In genomic region chr6:152598858-152599537, GRCh38 we compare ENCODE assay signal across 19 cellular contexts. TPM values are rescaled to one million over a fixed set of nuclear protein-coding genes. Genes with fewer than 3 reads are reported as not detected.
A peak's percentile ranks its signal among the peaks of the same experiment; 100 is the strongest.
DNase-seq lines count a peak whose midpoint lies in the region; ATAC-seq and TF ChIP-seq lines count a peak whose summit lies in the region.
"Had no signal": no experiment of that assay in that cellular context is flagged by ENCODE, and none has a peak within 500 bp of the region (broad histone marks: within the 10 kb centered on the region; RNA-seq: fewer than 3 reads in every experiment).

No MANE protein-coding gene starts in this region.

- no peak overlapping the region for H3K27ac Mint-ChIP-seq in CD8-positive, alpha-beta T cell
- H3K27ac Mint-ChIP-seq in glutamatergic neuron (ENCODE audit: unreplicated experiment), result no peak overlapping the region
- H3K27ac Mint-ChIP-seq: activated B cell treated with CpG ODN at 0.5 μM for 24 hours; activated naive CD8-positive, alpha-beta T cell; naive B cell had no signal

- H3K9me3 Mint-ChIP-seq in CD8-positive, alpha-beta T cell, result no peaks in the 10 kb centered on the region
- peaks cover 1% of the 10 kb centered on the region for H3K9me3 Mint-ChIP-seq in glutamatergic neuron (ENCODE audit: unreplicated experiment)
- H3K9me3 Mint-ChIP-seq: activated B cell treated with CpG ODN at 0.5 μM for 24 hours had no signal

- intact Hi-C loops in left cardiac atrium (cut with DNase I), result no loop called here
- intact Hi-C loops in CD8-positive, alpha-beta T cell (cut with DNase I, micrococcal nuclease), result no loop called here

- H3K4me3 ChIP-seq in CD8-positive, alpha-beta T cell (ENCODE audit: low read depth, low read length), result no peak overlapping the region
- H3K4me3 ChIP-seq: PC-9, psoas muscle had no signal

- H3K27ac ChIP-seq in CD8-positive, alpha-beta T cell (ENCODE audit: low read depth, low read length), result no peak overlapping the region
- H3K27ac ChIP-seq: PC-9, psoas muscle had no signal

- no peaks in the 10 kb centered on the region for H3K36me3 Mint-ChIP-seq in CD8-positive, alpha-beta T cell
- no peaks in the 10 kb centered on the region for H3K36me3 Mint-ChIP-seq in glutamatergic neuron (ENCODE audit: unreplicated experiment)
- H3K36me3 Mint-ChIP-seq: activated naive CD8-positive, alpha-beta T cell; naive B cell had no signal

- H3K9me3 ChIP-seq in CD8-positive, alpha-beta T cell (ENCODE audit: low read length), result no peaks in the 10 kb centered on the region
- H3K9me3 ChIP-seq: psoas muscle had no signal

- H3K27me3 ChIP-seq in CD8-positive, alpha-beta T cell (ENCODE audit: insufficient read depth, low read length), result no peaks in the 10 kb centered on the region

- POLR2A ChIA-PET in CD8-positive, alpha-beta T cell (lab: Charles Lee), result no interaction called here

- no peak for TF ChIP-seq CTCF in CD8-positive, alpha-beta T cell (IDR thresholded peaks at IDR 0.05)
- TF ChIP-seq CTCF in glutamatergic neuron (IDR thresholded peaks at IDR 0.05; ENCODE audit: partially characterized antibody, unreplicated experiment), result no peak

- peak; percentile 63 to 74 for ATAC-seq in left cardiac atrium
- no peak for ATAC-seq in CD8-positive, alpha-beta T cell
- no peak for ATAC-seq in HG03457 (IDR thresholded peaks at IDR 0.05; ENCODE audit: unreplicated experiment)

- no peaks in the 10 kb centered on the region for H3K4me1 ChIP-seq in CD8-positive, alpha-beta T cell (ENCODE audit: insufficient read depth, low read length)
- H3K4me1 ChIP-seq: psoas muscle had no signal

- DNase-seq in ELF-1 (ENCODE audit: low read depth, low spot score) (peak; percentile 31), dermis blood vessel endothelial cell (peak; percentile 11), left cardiac atrium (peak; percentile 45), pulmonary artery endothelial cell (ENCODE audit: low read depth, low spot score) (peak; percentile 8), glutamatergic neuron (no peak), HPDE6-E6E7 (ENCODE audit: extremely low spot score) (no peak)
- no peak for DNase-seq in CD8-positive, alpha-beta T cell
- DNase-seq: ACHN; activated B cell treated with CpG ODN at 0.5 μM for 24 hours; COR-L47; naive B cell; NCI-H1930; NCI-H524; PC-9; psoas muscle; stimulated activated CD4-positive, alpha-beta T cell treated with anti-CD3 and anti-CD28 coated beads, Interleukin-4, amount 100 ng/mL, for 24 hours; SW 1271 had no signal

- no peaks in the 10 kb centered on the region for H3K36me3 ChIP-seq in CD8-positive, alpha-beta T cell (ENCODE audit: insufficient read depth, low read length)

- no peaks in the 10 kb centered on the region for H3K27me3 Mint-ChIP-seq in CD8-positive, alpha-beta T cell (ENCODE audit: low read depth)
- H3K27me3 Mint-ChIP-seq in glutamatergic neuron (ENCODE audit: unreplicated experiment), result peaks cover 2% of the 10 kb centered on the region

- no peak overlapping the region for H3K4me3 Mint-ChIP-seq in CD8-positive, alpha-beta T cell
- no peak overlapping the region for H3K4me3 Mint-ChIP-seq in glutamatergic neuron (ENCODE audit: unreplicated experiment)
- H3K4me3 Mint-ChIP-seq: activated B cell treated with CpG ODN at 0.5 μM for 24 hours; activated naive CD8-positive, alpha-beta T cell; naive B cell had no signal

- CTCF ChIA-PET in CD8-positive, alpha-beta T cell (lab: Charles Lee), result no interaction called here

- no peaks in the 10 kb centered on the region for H3K4me1 Mint-ChIP-seq in CD8-positive, alpha-beta T cell (ENCODE audit: low read depth)
- no peaks in the 10 kb centered on the region for H3K4me1 Mint-ChIP-seq in glutamatergic neuron (ENCODE audit: low read depth, unreplicated experiment)
- H3K4me1 Mint-ChIP-seq: activated B cell treated with CpG ODN at 0.5 μM for 24 hours, naive B cell had no signal

RNA-seq across cellular contexts. Expression of gene SYNE1, which starts 38.2 kb away (rescaled TPM):
- total RNA-seq in dermis blood vessel endothelial cell (52.9 and 81.3 TPM in 2 replicates), left cardiac atrium (100 to 1,000 TPM in 1 of 2 donors, 10 to 100 TPM in 1; 93.4 to 112 TPM), pulmonary artery endothelial cell (75.5 and 156 TPM in 2 replicates), glutamatergic neuron (ENCODE audit: unreplicated experiment) (23.4 TPM)
- total RNA-seq in CD8-positive, alpha-beta T cell, result 10 to 100 TPM; 88.2 to 90.2 TPM

Comparison
In these comparisons a context has a peak if more than half of its experiments do, and no peak if none do; other contexts are left out.
1. DNase-seq: peak in ELF-1 (single experiment), dermis blood vessel endothelial cell (single experiment), left cardiac atrium (single experiment) and pulmonary artery endothelial cell (single experiment); none in CD8-positive, alpha-beta T cell (0 of 7), glutamatergic neuron (single experiment) and HPDE6-E6E7 (single experiment).
2. ATAC-seq: peak in left cardiac atrium (2 of 2); none in CD8-positive, alpha-beta T cell (single experiment) and HG03457 (single experiment).